Comparison of ENCODE assay signal across 32 cellular contexts in the genomic region with DNA sequence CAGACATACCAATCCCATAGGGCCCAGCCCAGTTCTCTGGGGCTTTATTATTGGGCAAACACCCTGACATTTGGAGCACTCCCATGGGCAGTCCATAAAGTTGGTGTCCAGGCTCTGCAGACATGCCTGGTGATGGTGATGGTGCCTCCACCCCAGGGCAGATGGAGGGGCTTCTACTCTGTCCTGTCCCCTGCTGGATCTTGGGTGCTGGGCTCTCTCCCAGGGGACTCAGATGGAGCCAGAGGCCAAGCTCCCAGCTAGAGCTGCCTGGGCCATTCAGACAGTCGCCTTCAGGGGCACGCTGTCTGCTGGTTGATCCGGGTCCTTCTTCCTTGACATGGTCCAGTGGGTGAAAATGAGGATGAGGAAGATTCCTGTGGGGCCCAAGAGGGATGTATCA. TPM values are rescaled to one million over a fixed set of nuclear protein-coding genes. Genes with fewer than 3 reads are reported as not detected.
"Had no signal": no experiment of that assay in that cellular context is flagged by ENCODE, and none has a peak within 500 bp of the region (broad histone marks: within the 10 kb centered on the region; RNA-seq: fewer than 3 reads in every experiment).

No MANE protein-coding gene starts in this region.

- H3K4me2 ChIP-seq: smooth muscle cell had no signal

- ATAC-seq: activated CD8-positive, alpha-beta memory T cell treated with anti-CD3 and anti-CD28 coated beads, Interleukin-2, amount 10 ng/mL, durations not matched to agents 7 days and 5 days; activated CD8-positive, alpha-beta T cell treated with anti-CD3 and anti-CD28 coated beads, Interleukin-2, amount 10 ng/mL, durations not matched to agents 7 days and 5 days; gastroesophageal sphincter; pancreas; psoas muscle; stimulated activated naive B cell treated with anti-CD40 and anti-IgM and Interleukin-4, amounts not matched to agents 10 μg/mL and 1 μg/mL and 100 μg/mL, for 72 hours; T-cell had no signal

- DNase-seq: activated B cell treated with CpG ODN at 0.5 μM for 24 hours; activated CD4-positive, alpha-beta T cell treated with anti-CD3 and anti-CD28 coated beads, Interleukin-2, amount 50 U/mL, for 1 hour; activated CD8-positive, alpha-beta memory T cell treated with anti-CD3 and anti-CD28 coated beads, Interleukin-2, amount 10 ng/mL, durations not matched to agents 7 days and 5 days; activated CD8-positive, alpha-beta T cell treated with anti-CD3 and anti-CD28 coated beads, Interleukin-2, amount 10 ng/mL, durations not matched to agents 7 days and 5 days; activated naive CD4-positive, alpha-beta T cell; activated T-cell treated with anti-CD3 and anti-CD28 coated beads, Interleukin-2, amount 50 U/mL, for 48 hours; anterior cingulate cortex; cortex of kidney; kidney glomerular epithelial cell; naive B cell; pancreas; stimulated activated CD4-positive, alpha-beta T cell treated with anti-CD3 and anti-CD28 coated beads, Interleukin-15, amount 100 ng/mL, for 24 hours; stimulated activated CD4-positive, alpha-beta T cell treated with anti-CD3 and anti-CD28 coated beads, Interleukin-2, amount 100 ng/mL, for 24 hours; stimulated activated naive B cell treated with anti-CD40 and anti-IgM and Interleukin-4, amounts not matched to agents 10 μg/mL and 1 μg/mL and 100 μg/mL, for 72 hours; stomach; T-cell; thyroid gland; upper lobe of left lung had no signal

- H3K9me3 ChIP-seq: gastroesophageal sphincter, pancreas, psoas muscle, stomach, thyroid gland, upper lobe of left lung, vagina had no signal

- H3K4me3 ChIP-seq: gastroesophageal sphincter, pancreas, psoas muscle, smooth muscle cell, stomach, thyroid gland, upper lobe of left lung, vagina had no signal

- FAIRE-seq: bronchial epithelial cell, endothelial cell of umbilical vein, pancreas had no signal

- H3K27me3 ChIP-seq: gastroesophageal sphincter, pancreas, stomach, thyroid gland, upper lobe of left lung, vagina had no signal

- H3K36me3 ChIP-seq: gastroesophageal sphincter, pancreas, stomach, thyroid gland, upper lobe of left lung, vagina had no signal

- H3K27ac ChIP-seq: pancreas, psoas muscle, stomach, vagina had no signal

RNA-seq across cellular contexts. Expression of a gene that starts 10.6 kb away (rescaled TPM):
- total RNA-seq: activated B cell treated with CpG ODN at 0.5 μM for 24 hours; activated CD8-positive, alpha-beta memory T cell treated with anti-CD3 and anti-CD28 coated beads, Interleukin-2, amount 10 ng/mL, durations not matched to agents 7 days and 5 days; activated CD8-positive, alpha-beta T cell treated with anti-CD3 and anti-CD28 coated beads, Interleukin-2, amount 10 ng/mL, durations not matched to agents 7 days and 5 days; activated naive CD4-positive, alpha-beta T cell treated with anti-CD3 and anti-CD28 coated beads, Interleukin-2, amount 50 U/mL, for 72 hours; cerebellum; endothelial cell of umbilical vein; fibroblast of lung; fibroblast of villous mesenchyme; gastroesophageal sphincter; mesothelial cell of epicardium; pancreas; smooth muscle cell; T-cell had no signal
- polyA plus RNA-seq: adipose tissue, endothelial cell of umbilical vein, fibroblast of lung, liver, neural cell, pancreas, smooth muscle cell had no signal

RNA-seq across cellular contexts. Expression of a gene that starts 17.2 kb away (rescaled TPM):
- total RNA-seq: activated B cell treated with CpG ODN at 0.5 μM for 24 hours had no signal
